In genomic region chr2:137237055-137237454, GRCh38 we compare ENCODE assay signal across 1 cellular context.
TF ChIP-seq lines count a peak whose summit lies in the region.

No MANE protein-coding gene starts in this region.

TF ChIP-seq in SK-N-SH treated with all-trans-retinoic acid at 6 μM for 48 hours, 23 proteins besides CTCF, POLR2A, EP300 and RAD21 (continued from another document):
- no peak for TF ChIP-seq RARB (CRISPR knock-in tag; IDR thresholded peaks at IDR 0.05)
- no peak for TF ChIP-seq ZFP3 (CRISPR knock-in tag; IDR thresholded peaks at IDR 0.05)
- no peak for TF ChIP-seq TCF4 (CRISPR knock-in tag; IDR thresholded peaks at IDR 0.05; ENCODE audit: borderline replicate concordance)
TF ChIP-seq in SK-N-SH treated with all-trans-retinoic acid at 6 μM for 48 hours: peak in this region for 0.
